1 cellular context compared by ENCODE assay signal in genomic region chr5:12093586-12093985, GRCh38.
TF ChIP-seq lines count a peak whose summit lies in the region.

No MANE protein-coding gene starts in this region.

TF ChIP-seq in HEK293, 187 proteins besides CTCF, POLR2A, EP300 and RAD21 (continued from another document and continues in another):
- TF ChIP-seq ZNF518A (tag by site-specific recombination; conservative IDR thresholded peaks at IDR 0.05; ENCODE audit: low read depth) = peak; percentile 81
- TF ChIP-seq REST (tag by site-specific recombination; IDR thresholded peaks at IDR 0.05) = peak; percentile 66
- no peak for TF ChIP-seq ZBTB17 (tag by site-specific recombination; IDR thresholded peaks at IDR 0.05)
- no peak for TF ChIP-seq KLF9 (tag by site-specific recombination; IDR thresholded peaks at IDR 0.05; ENCODE audit: low read depth)
- TF ChIP-seq ZNF394 (tag by site-specific recombination; IDR thresholded peaks at IDR 0.05; ENCODE audit: borderline replicate concordance) = peak; percentile 80; the same call in 1 of the 2 replicates
- TF ChIP-seq ZNF274 (IDR thresholded peaks at IDR 0.05; ENCODE audit: low read length) = no peak
- no peak for TF ChIP-seq ZNF274 (tag by site-specific recombination; IDR thresholded peaks at IDR 0.05; ENCODE audit: borderline replicate concordance)
- TF ChIP-seq ZNF426 (tag by site-specific recombination; IDR thresholded peaks at IDR 0.05) = peak; percentile 67
- 0 out of 2 replicates have a peak, but pooled peaks have one; percentile 25 for TF ChIP-seq ZNF404 (tag by site-specific recombination; IDR thresholded peaks at IDR 0.05)
- TF ChIP-seq HIC1 (tag by site-specific recombination; IDR thresholded peaks at IDR 0.05) = no peak
- TF ChIP-seq ZNF837 (tag by site-specific recombination; IDR thresholded peaks at IDR 0.05) = no peak
- TF ChIP-seq IKZF3 (tag by site-specific recombination; IDR thresholded peaks at IDR 0.05) = no peak
- TF ChIP-seq ZNF701 (tag by site-specific recombination; IDR thresholded peaks at IDR 0.05) = no peak
- TF ChIP-seq ZSCAN18 (tag by site-specific recombination; IDR thresholded peaks at IDR 0.05) = no peak
- TF ChIP-seq ZNF792 (tag by site-specific recombination; IDR thresholded peaks at IDR 0.05) = no peak
- TF ChIP-seq ZNF843 (tag by site-specific recombination; IDR thresholded peaks at IDR 0.05) = no peak
- TF ChIP-seq ZNF654 (tag by site-specific recombination; IDR thresholded peaks at IDR 0.05; ENCODE audit: low read depth) = peak; percentile 7; the same call in 1 of the 2 replicates
- no peak for TF ChIP-seq ZNF146 (tag by site-specific recombination; IDR thresholded peaks at IDR 0.05)
- TF ChIP-seq ZFP41 (tag by site-specific recombination; IDR thresholded peaks at IDR 0.05; ENCODE audit: borderline replicate concordance) = no peak
- no peak for TF ChIP-seq ZNF510 (tag by site-specific recombination; IDR thresholded peaks at IDR 0.05; ENCODE audit: insufficient replicate concordance)
- no peak for TF ChIP-seq ZBTB7A (tag by site-specific recombination; IDR thresholded peaks at IDR 0.05; ENCODE audit: low read depth)
- no peak for TF ChIP-seq ZSCAN30 (tag by site-specific recombination; IDR thresholded peaks at IDR 0.05)
- peak; percentile 45; the same call in 1 of the 2 replicates for TF ChIP-seq ZNF433 (tag by site-specific recombination; IDR thresholded peaks at IDR 0.05; ENCODE audit: low read depth)
- peak; percentile 36; the same call in 1 of the 2 replicates for TF ChIP-seq ZXDB (tag by site-specific recombination; IDR thresholded peaks at IDR 0.05)
- TF ChIP-seq ZNF610 (tag by site-specific recombination; IDR thresholded peaks at IDR 0.05; ENCODE audit: borderline replicate concordance) = no peak
- 0 out of 2 replicates have a peak, but pooled peaks have one; percentile 13 for TF ChIP-seq ZNF202 (tag by site-specific recombination; IDR thresholded peaks at IDR 0.05; ENCODE audit: borderline replicate concordance)
- no peak for TF ChIP-seq PRDM2 (tag by site-specific recombination; IDR thresholded peaks at IDR 0.05; ENCODE audit: borderline replicate concordance)
- TF ChIP-seq KLF7 (tag by site-specific recombination; IDR thresholded peaks at IDR 0.05; ENCODE audit: borderline replicate concordance) = no peak
- no peak for TF ChIP-seq ZNF398 (tag by site-specific recombination; IDR thresholded peaks at IDR 0.05)
- TF ChIP-seq ZBTB8A (tag by site-specific recombination; IDR thresholded peaks at IDR 0.05) = peak; percentile 62
- peak; percentile 60 for TF ChIP-seq ZBTB11 (tag by site-specific recombination; conservative IDR thresholded peaks at IDR 0.05; ENCODE audit: low read depth)
- no peak for TF ChIP-seq ZNF585B (tag by site-specific recombination; IDR thresholded peaks at IDR 0.05)
